Comparison of ENCODE assay signal across 13 cellular contexts in genomic region chr2:225354281-225354774, GRCh38. TPM values are rescaled to one million over a fixed set of nuclear protein-coding genes. Genes with fewer than 3 reads are reported as not detected.
DNase-seq lines count a peak whose midpoint lies in the region; ATAC-seq and TF ChIP-seq lines count a peak whose summit lies in the region.
"Had no signal": no experiment of that assay in that cellular context is flagged by ENCODE, and none has a peak within 500 bp of the region (broad histone marks: within the 10 kb centered on the region; RNA-seq: fewer than 3 reads in every experiment).

No MANE protein-coding gene starts in this region.

- H3K4me2 ChIP-seq in mesendoderm (ENCODE audit: low read length): no peak overlapping the region

- no peaks in the 10 kb centered on the region for H3K79me1 ChIP-seq in mesendoderm (ENCODE audit: low read length)

- TF ChIP-seq CTCF in mucosa of descending colon (IDR thresholded peaks at IDR 0.05): no peak

- intact Hi-C loops in mucosa of descending colon (cut with DNase I, micrococcal nuclease): no loop called here

- H3K27ac Mint-ChIP-seq in activated CD8-positive, alpha-beta memory T cell treated with anti-CD3 and anti-CD28 coated beads, Interleukin-2, amount 10 ng/mL, durations not matched to agents 7 days and 5 days: no peak overlapping the region
- H3K27ac Mint-ChIP-seq: activated naive CD4-positive, alpha-beta T cell treated with anti-CD3 and anti-CD28 coated beads, Interleukin-2, amount 10 ng/mL, durations not matched to agents 7 days and 5 days; CD4-positive, alpha-beta memory T cell had no signal

- H3K4me1 Mint-ChIP-seq in activated CD8-positive, alpha-beta memory T cell treated with anti-CD3 and anti-CD28 coated beads, Interleukin-2, amount 10 ng/mL, durations not matched to agents 7 days and 5 days: no peaks in the 10 kb centered on the region
- H3K4me1 Mint-ChIP-seq: activated naive CD4-positive, alpha-beta T cell treated with anti-CD3 and anti-CD28 coated beads, Interleukin-2, amount 10 ng/mL, durations not matched to agents 7 days and 5 days; CD4-positive, alpha-beta memory T cell had no signal

- H3K27me3 ChIP-seq in mesendoderm (ENCODE audit: insufficient read depth, low read length, poor library complexity): no peaks in the 10 kb centered on the region
- H3K27me3 ChIP-seq: pancreas had no signal

- H4K5ac ChIP-seq in mesendoderm (ENCODE audit: low read length): no peak overlapping the region

- no peaks in the 10 kb centered on the region for H3K9me3 Mint-ChIP-seq in activated CD8-positive, alpha-beta memory T cell treated with anti-CD3 and anti-CD28 coated beads, Interleukin-2, amount 10 ng/mL, durations not matched to agents 7 days and 5 days (ENCODE audit: low read depth)
- H3K9me3 Mint-ChIP-seq: activated naive CD4-positive, alpha-beta T cell treated with anti-CD3 and anti-CD28 coated beads, Interleukin-2, amount 10 ng/mL, durations not matched to agents 7 days and 5 days had no signal

- H3K36me3 ChIP-seq in mesendoderm (ENCODE audit: control insufficient read depth, insufficient read depth, low read length) (no peaks in the 10 kb centered on the region), mucosa of descending colon (ENCODE audit: low read depth) (no peaks in the 10 kb centered on the region)
- H3K36me3 ChIP-seq: pancreas had no signal

- H3K27me3 Mint-ChIP-seq in activated CD8-positive, alpha-beta memory T cell treated with anti-CD3 and anti-CD28 coated beads, Interleukin-2, amount 10 ng/mL, durations not matched to agents 7 days and 5 days: peaks cover 16% of the 10 kb centered on the region
- H3K27me3 Mint-ChIP-seq: activated naive CD4-positive, alpha-beta T cell treated with anti-CD3 and anti-CD28 coated beads, Interleukin-2, amount 10 ng/mL, durations not matched to agents 7 days and 5 days had no signal

- no peak overlapping the region for H3K18ac ChIP-seq in mesendoderm (ENCODE audit: low read length)

- H3K4me3 Mint-ChIP-seq in activated CD8-positive, alpha-beta memory T cell treated with anti-CD3 and anti-CD28 coated beads, Interleukin-2, amount 10 ng/mL, durations not matched to agents 7 days and 5 days: no peak overlapping the region
- H3K4me3 Mint-ChIP-seq: activated naive CD4-positive, alpha-beta T cell treated with anti-CD3 and anti-CD28 coated beads, Interleukin-2, amount 10 ng/mL, durations not matched to agents 7 days and 5 days; CD4-positive, alpha-beta memory T cell had no signal

- no CpG with 5 or more reads among the region's 3 CpGs for WGBS in mesendoderm (ENCODE audit: extremely low coverage, insufficient coverage, low lambda C conversion rate)

- H3K56ac ChIP-seq in mesendoderm (ENCODE audit: low read length): no peak overlapping the region

- no peaks in the 10 kb centered on the region for H3K36me3 Mint-ChIP-seq in activated CD8-positive, alpha-beta memory T cell treated with anti-CD3 and anti-CD28 coated beads, Interleukin-2, amount 10 ng/mL, durations not matched to agents 7 days and 5 days
- H3K36me3 Mint-ChIP-seq: activated naive CD4-positive, alpha-beta T cell treated with anti-CD3 and anti-CD28 coated beads, Interleukin-2, amount 10 ng/mL, durations not matched to agents 7 days and 5 days; CD4-positive, alpha-beta memory T cell had no signal

- H3K9me3 ChIP-seq in mucosa of descending colon: no peaks in the 10 kb centered on the region
- H3K9me3 ChIP-seq: pancreas had no signal

- ATAC-seq in activated CD8-positive, alpha-beta memory T cell treated with anti-CD3 and anti-CD28 coated beads, Interleukin-2, amount 10 ng/mL, durations not matched to agents 7 days and 5 days: no peak
- ATAC-seq in mucosa of descending colon: no peak
- ATAC-seq: pancreas had no signal

- H3K4me3 ChIP-seq in mesendoderm (ENCODE audit: low read length) (no peak overlapping the region), mucosa of descending colon (no peak overlapping the region)
- H3K4me3 ChIP-seq: pancreas had no signal

- H3K9ac ChIP-seq in mesendoderm (ENCODE audit: low read length): no peak overlapping the region

- no peak overlapping the region for H3K23ac ChIP-seq in mesendoderm (ENCODE audit: low read length)

- no peak overlapping the region for H2BK120ac ChIP-seq in mesendoderm (ENCODE audit: low read depth, low read length)

- no peaks in the 10 kb centered on the region for H3K79me2 ChIP-seq in mesendoderm (ENCODE audit: control insufficient read depth, insufficient read depth, low read length)

- peak; percentile 69 for DNase-seq in DMS53 (lab: John Stamatoyannopoulos, UW)
- peak; percentile 76 for DNase-seq in LHCN-M2 (ENCODE audit: low read depth)
- peak; percentile 54 for DNase-seq in brain pericyte (ENCODE audit: low read depth, low spot score)
- peak; percentile 54 for DNase-seq in mesendoderm
- no peak for DNase-seq in COR-L47 (lab: John Stamatoyannopoulos, UW)
- DNase-seq in activated CD8-positive, alpha-beta memory T cell treated with anti-CD3 and anti-CD28 coated beads, Interleukin-2, amount 10 ng/mL, durations not matched to agents 7 days and 5 days: no peak
- DNase-seq in mucosa of descending colon: no peak
- DNase-seq in activated CD4-positive, alpha-beta T cell treated with anti-CD3 and anti-CD28 coated beads for 48 hours: no peak
- DNase-seq: activated naive CD4-positive, alpha-beta T cell treated with anti-CD3 and anti-CD28 coated beads, Interleukin-2, amount 10 ng/mL, durations not matched to agents 7 days and 5 days; CD4-positive, alpha-beta memory T cell; kidney; pancreas had no signal

- CTCF ChIA-PET in activated CD8-positive, alpha-beta memory T cell treated with anti-CD3 and anti-CD28 coated beads, Interleukin-2, amount 10 ng/mL, durations not matched to agents 7 days and 5 days (lab: Charles Lee): no interaction called here

- no peak overlapping the region for H2AK5ac ChIP-seq in mesendoderm (ENCODE audit: low read length)

- no peak overlapping the region for H2BK5ac ChIP-seq in mesendoderm (ENCODE audit: low read length)

- H3K27ac ChIP-seq in mesendoderm (ENCODE audit: low read depth, low read length): no peak overlapping the region
- H3K27ac ChIP-seq: pancreas had no signal

- H2BK15ac ChIP-seq in mesendoderm (replicated peaks; ENCODE audit: low read depth): no peak overlapping the region

- H3K4ac ChIP-seq in mesendoderm (ENCODE audit: low read depth, low read length): no peak overlapping the region

- H3K4me1 ChIP-seq in mesendoderm (ENCODE audit: control insufficient read depth, low read depth, low read length) (no peaks in the 10 kb centered on the region), mucosa of descending colon (ENCODE audit: low read depth) (no peaks in the 10 kb centered on the region)
- H3K4me1 ChIP-seq: pancreas had no signal

- no peak overlapping the region for H4K8ac ChIP-seq in mesendoderm (ENCODE audit: low read depth, low read length)

RNA-seq across cellular contexts. Expression of gene NYAP2, which starts 45.2 kb away (rescaled TPM):
- not detected in 2 replicates for total RNA-seq in LHCN-M2 (2014; rRNA removed)
- polyA plus RNA-seq in LHCN-M2 (2012): not detected
- not detected for polyA plus RNA-seq in mesendoderm (2013, experiment 1 of 2)
- not detected for polyA plus RNA-seq in mesendoderm (2013, experiment 2 of 2)
- total RNA-seq in activated CD8-positive, alpha-beta memory T cell treated with anti-CD3 and anti-CD28 coated beads, Interleukin-2, amount 10 ng/mL, durations not matched to agents 7 days and 5 days: not detected
- under 1 TPM in 2 of 3 donors, not detected in 1; 0.09 TPM for total RNA-seq in mucosa of descending colon
- total RNA-seq: SK-MEL-5 had no signal
- polyA plus RNA-seq: CD4-positive, alpha-beta memory T cell had no signal

Comparison
In these comparisons a context has a peak if more than half of its experiments do, and no peak if none do; other contexts are left out.
1. DNase-seq: peak in DMS53 (single experiment), LHCN-M2 (single experiment), brain pericyte (single experiment) and mesendoderm (single experiment); none in COR-L47 (single experiment), activated CD8-positive, alpha-beta memory T cell treated with anti-CD3 and anti-CD28 coated beads, Interleukin-2, amount 10 ng/mL, durations not matched to agents 7 days and 5 days (single experiment), mucosa of descending colon (0 of 3) and activated CD4-positive, alpha-beta T cell treated with anti-CD3 and anti-CD28 coated beads for 48 hours (single experiment).